Comparison of ENCODE assay signal across 8 cellular contexts in the genomic region with DNA sequence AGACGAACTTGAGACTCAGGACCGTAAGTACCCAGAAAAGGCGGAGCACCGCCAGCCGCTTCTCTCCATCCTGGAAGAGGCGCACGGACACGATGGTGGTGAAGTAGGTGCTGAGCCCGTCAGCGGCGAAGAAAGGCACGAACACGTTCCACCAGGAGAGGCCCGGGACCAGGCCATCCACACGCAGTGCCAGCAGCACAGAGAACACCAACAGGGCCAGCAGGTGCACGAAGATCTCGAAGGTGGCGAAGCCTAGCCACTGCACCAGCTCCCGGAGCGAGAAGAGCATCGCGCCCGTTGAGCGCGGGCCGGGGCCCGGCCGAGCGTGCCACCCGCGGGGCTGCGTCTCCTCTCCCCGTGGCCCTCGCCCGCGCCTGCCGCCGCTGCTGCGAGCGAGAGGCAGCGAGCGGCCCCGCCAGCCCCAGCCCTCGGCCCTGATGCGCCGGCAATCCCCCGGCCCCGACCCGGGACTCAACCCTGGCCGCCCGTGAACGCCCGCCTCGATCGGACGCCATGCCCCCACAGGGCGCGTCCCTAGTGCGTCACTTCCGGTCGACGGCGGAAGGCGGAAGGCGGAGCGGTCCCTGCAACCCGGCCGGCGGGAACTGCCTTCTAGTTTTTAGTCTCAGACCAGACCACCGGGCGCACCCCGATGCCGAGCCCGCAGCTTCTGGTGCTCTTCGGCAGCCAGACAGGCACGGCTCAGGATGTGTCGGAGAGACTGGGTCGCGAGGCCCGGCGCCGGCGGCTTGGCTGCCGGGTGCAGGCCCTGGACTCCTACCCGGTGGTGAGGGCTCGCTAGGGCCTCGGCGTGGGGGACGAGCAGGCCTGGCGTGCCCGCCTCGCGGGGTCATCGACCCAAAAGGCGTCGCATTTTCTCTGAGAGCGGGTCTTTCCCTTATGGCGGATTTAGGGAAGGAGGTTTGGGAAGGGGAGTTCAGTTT. TPM values are rescaled to one million over a fixed set of nuclear protein-coding genes. Genes with fewer than 3 reads are reported as not detected.
DNase-seq lines count a peak whose midpoint lies in the region; ATAC-seq, FAIRE-seq and TF ChIP-seq lines count a peak whose summit lies in the region.

A gene (plus strand): TSS at position 575 of the 944 bp plus-strand sequence. CDS start 78 bp downstream, at position 653.
A gene with protein sequence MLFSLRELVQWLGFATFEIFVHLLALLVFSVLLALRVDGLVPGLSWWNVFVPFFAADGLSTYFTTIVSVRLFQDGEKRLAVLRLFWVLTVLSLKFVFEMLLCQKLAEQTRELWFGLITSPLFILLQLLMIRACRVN (minus strand): TSS at position 523 of the 944 bp plus-strand sequence. CDS start 234 bp downstream, at position 289.

- ATAC-seq in HG03108 (IDR thresholded peaks at IDR 0.05; ENCODE audit: unreplicated experiment): peak; percentile 41
- ATAC-seq in GM18873 (IDR thresholded peaks at IDR 0.05; ENCODE audit: low FRiP score, unreplicated experiment): no peak

- no peaks in the 10 kb centered on the region for H3K9me3 ChIP-seq in spleen

- no peaks in the 10 kb centered on the region for H3K27me3 ChIP-seq in spleen (replicated peaks in 1 of 7)

- FAIRE-seq in GM12892 (lab: Jason Lieb, UNC): peak; percentile 97

- H3K36me3 ChIP-seq in spleen: peaks cover 0 to 33% (median 7%) of the 10 kb centered on the region in 6 donors

- 0 to 1% (median 1%) methylated on average over 56 to 98 of the region's 98 CpGs for WGBS in spleen, 5 donors

- H3K27ac ChIP-seq in spleen: peak within 1 kb of the TSS; percentile 77 to 94 (median 88)

- TF ChIP-seq POLR2A in GM12892 (IDR thresholded peaks at IDR 0.05; ENCODE audit: low read depth, low read length): peak; percentile 88
- peak in 1 of 3 donors; percentile 53 for TF ChIP-seq POLR2A in spleen (IDR thresholded peaks at IDR 0.05)

- intact Hi-C loops in spleen (cut with DNase I; ENCODE audit: low total_unique reads): loop anchor here (2.0 kb wide), 1 partner anchor 17 kb away; a partner anchor contains a TSS

- DNase-seq in GM12892 (ENCODE audit: insufficient read length) (peak; percentile 100), NCI-H460 (ENCODE audit: extremely low read depth, low read depth) (peak; percentile 80), cerebellar cortex (ENCODE audit: low spot score) (peak; percentile 88), islet precursor cell (peak; percentile 93), spleen (peak; percentile 98)
- DNase-seq in activated CD4-positive, alpha-beta T cell treated with anti-CD3 and anti-CD28 coated beads for 1 hour: peak; percentile 89

- peak within 1 kb of the TSS; percentile 79 to 99 (median 97) for H3K4me3 ChIP-seq in spleen

- no peak for TF ChIP-seq CTCF in spleen (IDR thresholded peaks at IDR 0.05 in 8 of 11, conservative IDR thresholded peaks at IDR 0.05 in 3 of 11)

- H3K4me1 ChIP-seq in spleen: peaks cover 36 to 69% (median 62%) of the 10 kb centered on the region in 6 donors

RNA-seq across cellular contexts. Expression of the first gene that starts in this region (rescaled TPM):
- polyA plus RNA-seq in GM12892 (2012; ENCODE audit: missing spikeins): 3.8 TPM
- 11.1 and 13.5 TPM in 2 replicates for total RNA-seq in NCI-H460 (2014; rRNA removed; shearing (Covaris generic))
- 93.5 and 115 TPM in 2 replicates for polyA plus RNA-seq in NCI-H460 (2014; cell fraction: nucleus; rRNA removed)
- total RNA-seq in spleen: 10 to 100 TPM; 14.2 to 28.7 (median 21.6) TPM
- polyA plus RNA-seq in spleen: 10 to 100 TPM in 1 of 3 donors, 1 to 10 TPM in 2; 6.3 to 21.7 (median 9.0) TPM

RNA-seq across cellular contexts. Expression of the second gene that starts in this region (rescaled TPM):
- polyA plus RNA-seq in GM12892 (2012; ENCODE audit: missing spikeins): 27.7 TPM
- 38.8 and 39.8 TPM in 2 replicates for total RNA-seq in NCI-H460 (2014; rRNA removed; shearing (Covaris generic))
- 37.3 and 49.2 TPM in 2 replicates for polyA plus RNA-seq in NCI-H460 (2014; cell fraction: nucleus; rRNA removed)
- total RNA-seq in spleen: 10 to 100 TPM; 28.4 to 37.9 (median 34.6) TPM
- 10 to 100 TPM; 37.4 to 50.1 (median 44.9) TPM for polyA plus RNA-seq in spleen
